ENCODE assay signal across 2 cellular contexts in genomic region chr12:120181991-120182631, GRCh38.
A peak's percentile ranks its signal among the peaks of the same experiment; 100 is the strongest.
TF ChIP-seq lines count a peak whose summit lies in the region.

No MANE protein-coding gene starts in this region.

TF ChIP-seq in IMR-90, 13 proteins besides CTCF, POLR2A, EP300 and RAD21:
- TF ChIP-seq MAFK (IDR thresholded peaks at IDR 0.05; ENCODE audit: low read depth, low read length) (no peak), CEBPB (IDR thresholded peaks at IDR 0.05; ENCODE audit: low read depth, low read length) (peak; percentile 76), MAZ (IDR thresholded peaks at IDR 0.05; ENCODE audit: borderline replicate concordance, low read depth, low read length) (no peak)
- TF ChIP-seq, protein P1, sequence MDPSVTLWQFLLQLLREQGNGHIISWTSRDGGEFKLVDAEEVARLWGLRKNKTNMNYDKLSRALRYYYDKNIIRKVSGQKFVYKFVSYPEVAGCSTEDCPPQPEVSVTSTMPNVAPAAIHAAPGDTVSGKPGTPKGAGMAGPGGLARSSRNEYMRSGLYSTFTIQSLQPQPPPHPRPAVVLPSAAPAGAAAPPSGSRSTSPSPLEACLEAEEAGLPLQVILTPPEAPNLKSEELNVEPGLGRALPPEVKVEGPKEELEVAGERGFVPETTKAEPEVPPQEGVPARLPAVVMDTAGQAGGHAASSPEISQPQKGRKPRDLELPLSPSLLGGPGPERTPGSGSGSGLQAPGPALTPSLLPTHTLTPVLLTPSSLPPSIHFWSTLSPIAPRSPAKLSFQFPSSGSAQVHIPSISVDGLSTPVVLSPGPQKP (IDR thresholded peaks at IDR 0.05; ENCODE audit: borderline replicate concordance, low read depth, low read length), result no peak

TF ChIP-seq in K562, 482 proteins besides CTCF, POLR2A, EP300 and RAD21:
- no peak for TF ChIP-seq PHB (CRISPR knock-in tag; IDR thresholded peaks at IDR 0.05)
- TF ChIP-seq RB1 (IDR thresholded peaks at IDR 0.05; ENCODE audit: low read depth), result no peak
- TF ChIP-seq ZNF134 (CRISPR knock-in tag; conservative IDR thresholded peaks at IDR 0.05), result no peak
- TF ChIP-seq ZNF239 (CRISPR knock-in tag; IDR thresholded peaks at IDR 0.05), result no peak
- no peak for TF ChIP-seq ZKSCAN8 (CRISPR knock-in tag; IDR thresholded peaks at IDR 0.05)
- TF ChIP-seq CEBPB (tag; IDR thresholded peaks at IDR 0.05), result peak; percentile 36; the same call in 1 of the 2 replicates
- TF ChIP-seq, protein P2, sequence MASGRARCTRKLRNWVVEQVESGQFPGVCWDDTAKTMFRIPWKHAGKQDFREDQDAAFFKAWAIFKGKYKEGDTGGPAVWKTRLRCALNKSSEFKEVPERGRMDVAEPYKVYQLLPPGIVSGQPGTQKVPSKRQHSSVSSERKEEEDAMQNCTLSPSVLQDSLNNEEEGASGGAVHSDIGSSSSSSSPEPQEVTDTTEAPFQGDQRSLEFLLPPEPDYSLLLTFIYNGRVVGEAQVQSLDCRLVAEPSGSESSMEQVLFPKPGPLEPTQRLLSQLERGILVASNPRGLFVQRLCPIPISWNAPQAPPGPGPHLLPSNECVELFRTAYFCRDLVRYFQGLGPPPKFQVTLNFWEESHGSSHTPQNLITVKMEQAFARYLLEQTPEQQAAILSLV (tag; IDR thresholded peaks at IDR 0.05), result no peak
- no peak for TF ChIP-seq ZNF41 (CRISPR knock-in tag; conservative IDR thresholded peaks at IDR 0.05)
- TF ChIP-seq NCOA4 (IDR thresholded peaks at IDR 0.05; ENCODE audit: partially characterized antibody), result no peak
- TF ChIP-seq, protein P3, sequence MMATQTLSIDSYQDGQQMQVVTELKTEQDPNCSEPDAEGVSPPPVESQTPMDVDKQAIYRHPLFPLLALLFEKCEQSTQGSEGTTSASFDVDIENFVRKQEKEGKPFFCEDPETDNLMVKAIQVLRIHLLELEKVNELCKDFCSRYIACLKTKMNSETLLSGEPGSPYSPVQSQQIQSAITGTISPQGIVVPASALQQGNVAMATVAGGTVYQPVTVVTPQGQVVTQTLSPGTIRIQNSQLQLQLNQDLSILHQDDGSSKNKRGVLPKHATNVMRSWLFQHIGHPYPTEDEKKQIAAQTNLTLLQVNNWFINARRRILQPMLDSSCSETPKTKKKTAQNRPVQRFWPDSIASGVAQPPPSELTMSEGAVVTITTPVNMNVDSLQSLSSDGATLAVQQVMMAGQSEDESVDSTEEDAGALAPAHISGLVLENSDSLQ (IDR thresholded peaks at IDR 0.05), result peak; percentile 47; the same call in 1 of the 2 replicates
- no peak for TF ChIP-seq ZNF3 (CRISPR knock-in tag; IDR thresholded peaks at IDR 0.05)
- TF ChIP-seq ERF (CRISPR knock-in tag; IDR thresholded peaks at IDR 0.05), result no peak
- TF ChIP-seq, protein P4, sequence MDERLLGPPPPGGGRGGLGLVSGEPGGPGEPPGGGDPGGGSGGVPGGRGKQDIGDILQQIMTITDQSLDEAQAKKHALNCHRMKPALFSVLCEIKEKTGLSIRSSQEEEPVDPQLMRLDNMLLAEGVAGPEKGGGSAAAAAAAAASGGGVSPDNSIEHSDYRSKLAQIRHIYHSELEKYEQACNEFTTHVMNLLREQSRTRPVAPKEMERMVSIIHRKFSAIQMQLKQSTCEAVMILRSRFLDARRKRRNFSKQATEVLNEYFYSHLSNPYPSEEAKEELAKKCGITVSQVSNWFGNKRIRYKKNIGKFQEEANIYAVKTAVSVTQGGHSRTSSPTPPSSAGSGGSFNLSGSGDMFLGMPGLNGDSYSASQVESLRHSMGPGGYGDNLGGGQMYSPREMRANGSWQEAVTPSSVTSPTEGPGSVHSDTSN (CRISPR knock-in tag; IDR thresholded peaks at IDR 0.05; ENCODE audit: low read depth), result no peak
- TF ChIP-seq, protein P4 (tag; conservative IDR thresholded peaks at IDR 0.05; ENCODE audit: low read depth), result 0 out of 2 replicates have a peak, but pooled peaks have one; percentile 17
- no peak for TF ChIP-seq ZZZ3 (IDR thresholded peaks at IDR 0.05)
- TF ChIP-seq SMAD4 (CRISPR knock-in tag; conservative IDR thresholded peaks at IDR 0.05), result no peak
- TF ChIP-seq ZNF655 (CRISPR knock-in tag; IDR thresholded peaks at IDR 0.05), result no peak
- no peak for TF ChIP-seq C11orf30 (IDR thresholded peaks at IDR 0.05; ENCODE audit: low read depth)
- TF ChIP-seq SREBF1 (IDR thresholded peaks at IDR 0.05; ENCODE audit: borderline replicate concordance, low read depth, low read length), result no peak
- no peak for TF ChIP-seq ZNF133 (CRISPR knock-in tag; IDR thresholded peaks at IDR 0.05)
TF ChIP-seq in K562: peak in this region for 3.
